ENCODE assay signal across 25 cellular contexts in the genomic region with DNA sequence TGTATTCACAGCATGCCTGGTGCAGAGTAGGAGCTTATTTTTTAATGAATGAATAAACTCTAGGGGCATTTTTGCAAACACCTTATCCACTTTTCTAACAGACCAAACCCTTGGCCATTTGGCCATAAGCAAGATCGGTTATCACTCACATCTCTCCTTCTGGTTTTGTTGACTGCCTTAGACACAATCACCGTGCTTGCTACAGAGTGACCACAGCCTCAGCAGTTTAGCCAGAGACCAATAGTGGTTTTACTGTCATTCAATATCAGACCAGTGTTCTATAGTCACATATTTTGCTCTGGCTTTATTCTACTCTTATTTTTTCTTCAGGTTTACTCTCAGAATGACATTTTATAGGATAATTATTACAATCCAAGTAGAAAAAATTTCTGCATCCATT. TPM values are rescaled to one million over a fixed set of nuclear protein-coding genes. Genes with fewer than 3 reads are reported as not detected.
"Had no signal": no experiment of that assay in that cellular context is flagged by ENCODE, and none has a peak within 500 bp of the region (broad histone marks: within the 10 kb centered on the region; RNA-seq: fewer than 3 reads in every experiment).

No MANE protein-coding gene starts in this region.

- H3K27ac ChIP-seq: body of pancreas, cardiac muscle cell, foreskin keratinocyte, sigmoid colon, thoracic aorta, vagina had no signal

- DNase-seq: activated CD4-positive, alpha-beta T cell treated with anti-CD3 and anti-CD28 coated beads for 48 hours; activated CD4-positive, CD25-positive, alpha-beta regulatory T cell; activated CD8-positive, alpha-beta memory T cell treated with anti-CD3 and anti-CD28 coated beads, Interleukin-2, amount 50 U/mL, for 4 hours; activated naive CD4-positive, alpha-beta T cell; anterior cingulate cortex; body of pancreas; dermis blood vessel endothelial cell; effector CD8-positive, alpha-beta T cell; foreskin keratinocyte; naive thymus-derived CD4-positive, alpha-beta T cell; retina; sigmoid colon; stimulated activated CD4-positive, alpha-beta T cell treated with anti-CD3 and anti-CD28 coated beads, Interleukin-15, amount 100 ng/mL, for 24 hours; stimulated activated naive B cell treated with anti-CD40 and anti-IgM and Interleukin-4, amounts not matched to agents 10 μg/mL and 1 μg/mL and 100 μg/mL, for 72 hours had no signal

- H3K9me3 Mint-ChIP-seq: type B pancreatic cell had no signal

- H3K27ac Mint-ChIP-seq: activated T-helper 2 cell treated with anti-CD3 and anti-CD28 coated beads, Interferon-gamma antibody, Interleukin-2, Interleukin-4, amounts not matched to agents 10 μg/mL and 5 μg/mL and 100 μg/mL, durations not matched to agents 14 hours and 24 hours and 36 hours; naive thymus-derived CD4-positive, alpha-beta T cell; progenitor cell of endocrine pancreas; stimulated activated naive B cell treated with anti-CD40 and anti-IgM and Interleukin-4, amounts not matched to agents 10 μg/mL and 1 μg/mL and 100 μg/mL, for 72 hours; T-helper 1 cell treated with Interleukin-12 subunit alpha and Interleukin-12 subunit beta and Interleukin-4 antibody, amounts not matched to agents 30 μg/mL and 1 μg/mL, for 36 hours; type B pancreatic cell had no signal

- ATAC-seq: body of pancreas; foreskin keratinocyte; left lobe of liver; naive thymus-derived CD4-positive, alpha-beta T cell; stimulated activated naive B cell treated with anti-CD40 and anti-IgM and Interleukin-4, amounts not matched to agents 10 μg/mL and 1 μg/mL and 100 μg/mL, for 72 hours had no signal

- H3K4me1 Mint-ChIP-seq: stimulated activated naive B cell treated with anti-CD40 and anti-IgM and Interleukin-4, amounts not matched to agents 10 μg/mL and 1 μg/mL and 100 μg/mL, for 72 hours had no signal

- H3K4me3 Mint-ChIP-seq: stimulated activated naive B cell treated with anti-CD40 and anti-IgM and Interleukin-4, amounts not matched to agents 10 μg/mL and 1 μg/mL and 100 μg/mL, for 72 hours; T-helper 1 cell treated with Interleukin-12 subunit alpha and Interleukin-12 subunit beta and Interleukin-4 antibody, amounts not matched to agents 30 μg/mL and 1 μg/mL, for 36 hours; type B pancreatic cell had no signal

- H3K36me3 Mint-ChIP-seq: stimulated activated naive B cell treated with anti-CD40 and anti-IgM and Interleukin-4, amounts not matched to agents 10 μg/mL and 1 μg/mL and 100 μg/mL, for 72 hours had no signal

- H3K27me3 ChIP-seq: body of pancreas, cardiac muscle cell, sigmoid colon, vagina had no signal

- H3K9me3 ChIP-seq: body of pancreas, sigmoid colon, thoracic aorta, vagina had no signal

- H3K27me3 Mint-ChIP-seq: progenitor cell of endocrine pancreas; stimulated activated naive B cell treated with anti-CD40 and anti-IgM and Interleukin-4, amounts not matched to agents 10 μg/mL and 1 μg/mL and 100 μg/mL, for 72 hours; type B pancreatic cell had no signal

RNA-seq across cellular contexts. Expression of a gene that starts 2.2 kb away (rescaled TPM):
- total RNA-seq: cardiac muscle cell, dermis blood vessel endothelial cell, foreskin keratinocyte, kidney epithelial cell, osteocyte, progenitor cell of endocrine pancreas, smooth muscle cell had no signal
- polyA plus RNA-seq: cardiac muscle cell, foreskin keratinocyte, smooth muscle cell had no signal
